8 cellular contexts compared by ENCODE assay signal in genomic region chr19:36488118-36488815, GRCh38. TPM values are rescaled to one million over a fixed set of nuclear protein-coding genes. Genes with fewer than 3 reads are reported as not detected.
DNase-seq lines count a peak whose midpoint lies in the region; ATAC-seq and TF ChIP-seq lines count a peak whose summit lies in the region.

No MANE protein-coding gene starts in this region.

- H3K27ac Mint-ChIP-seq in IgD-negative memory B cell (peak overlapping the region; percentile 97 to 99 (median 98)), chondrocyte (ENCODE audit: unreplicated experiment) (peak overlapping the region; percentile 100)
- peak overlapping the region; percentile 93 to 99 (median 98) for H3K27ac Mint-ChIP-seq in naive thymus-derived CD4-positive, alpha-beta T cell

- peak overlapping the region; percentile 99 for H3K4me3 ChIP-seq in AG10803 (ENCODE audit: low read length)
- peak overlapping the region; percentile 97 for H3K4me3 ChIP-seq in naive thymus-derived CD4-positive, alpha-beta T cell (ENCODE audit: low read length)

- no peaks in the 10 kb centered on the region for H3K27me3 ChIP-seq in naive thymus-derived CD4-positive, alpha-beta T cell (ENCODE audit: control insufficient read depth in 2 of 2, insufficient read depth in 2 of 2, low read length in 2 of 2)

- peak overlapping the region; percentile 90 for H3K27ac ChIP-seq in naive thymus-derived CD4-positive, alpha-beta T cell (ENCODE audit: low read depth, low read length)

- H3K9me3 ChIP-seq in naive thymus-derived CD4-positive, alpha-beta T cell (ENCODE audit: control insufficient read depth in 2 of 3, low read length in 3 of 3), result peaks cover 0 to 9% (median 0%) of the 10 kb centered on the region in 3 experiments

- peaks cover 1% of the 10 kb centered on the region for H3K27me3 Mint-ChIP-seq in IgD-negative memory B cell
- H3K27me3 Mint-ChIP-seq in chondrocyte (ENCODE audit: low read depth), result no peaks in the 10 kb centered on the region
- H3K27me3 Mint-ChIP-seq in naive thymus-derived CD4-positive, alpha-beta T cell, result no peaks in the 10 kb centered on the region

- TF ChIP-seq CTCF in AG10803 (conservative IDR thresholded peaks at IDR 0.05; ENCODE audit: low read length) (no peak), chondrocyte (IDR thresholded peaks at IDR 0.05) (no peak)

- no peak for ATAC-seq in naive thymus-derived CD4-positive, alpha-beta T cell

- H3K4me3 Mint-ChIP-seq in IgD-negative memory B cell, result peak overlapping the region; percentile 97 to 100 (median 98)
- H3K4me3 Mint-ChIP-seq in chondrocyte (ENCODE audit: unreplicated experiment), result peak overlapping the region; percentile 97
- peak overlapping the region; percentile 93 to 99 (median 98) for H3K4me3 Mint-ChIP-seq in naive thymus-derived CD4-positive, alpha-beta T cell

- peaks cover 0 to 5% (median 4%) of the 10 kb centered on the region in 3 donors for H3K9me3 Mint-ChIP-seq in IgD-negative memory B cell
- H3K9me3 Mint-ChIP-seq in chondrocyte (ENCODE audit: low read depth), result peaks cover 8% of the 10 kb centered on the region
- H3K9me3 Mint-ChIP-seq in naive thymus-derived CD4-positive, alpha-beta T cell, result peaks cover 6 to 61% (median 21%) of the 10 kb centered on the region in 11 donors

- H3K36me3 ChIP-seq in naive thymus-derived CD4-positive, alpha-beta T cell (ENCODE audit: control insufficient read depth in 2 of 3, insufficient read depth in 3 of 3, low read length in 3 of 3), result peaks cover 0 to 4% (median 3%) of the 10 kb centered on the region in 3 experiments

- POLR2A ChIA-PET in naive thymus-derived CD4-positive, alpha-beta T cell (lab: Charles Lee), result interaction anchor here (0.5 to 2.7 kb wide), 14 partner anchors 8 to 1416 kb away, joined by 3 to 26 read pairs (median 6); partner anchors contain the start of genes ZFP82, ZNF146, ZNF260 and ZNF345

- intact Hi-C loops in naive thymus-derived CD4-positive, alpha-beta T cell (cut with micrococcal nuclease), result loop anchor here (2.0 to 10.0 kb wide), 4 partner anchors 85 to 1019 kb away; partner anchors contain the start of genes ZNF529 (in 1 of the 2), ZNF568 (in 1 of the 2), ZNF793 (in 1 of the 2) and ZNF829 (in 1 of the 2)

- no peak for DNase-seq in AG10803 (ENCODE audit: low read depth)
- no peak for DNase-seq in chondrocyte (ENCODE audit: low spot score)
- no peak for DNase-seq in naive thymus-derived CD4-positive, alpha-beta T cell
- no peak for DNase-seq in cerebellar nuclear complex (lab: John Stamatoyannopoulos, UW)
- DNase-seq in SW 1271 (lab: John Stamatoyannopoulos, UW), result no peak
- DNase-seq in NCI-H2227 treated with DMSO at 0.1 percent for 48 hours (lab: John Stamatoyannopoulos, UW), result no peak
- DNase-seq in NCI-H2029 (lab: John Stamatoyannopoulos, UW), result no peak

- peaks cover 10% of the 10 kb centered on the region for H3K36me3 Mint-ChIP-seq in IgD-negative memory B cell
- H3K36me3 Mint-ChIP-seq in chondrocyte (ENCODE audit: low read depth), result peaks cover 4% of the 10 kb centered on the region
- peaks cover 9 to 39% (median 30%) of the 10 kb centered on the region in 5 donors for H3K36me3 Mint-ChIP-seq in naive thymus-derived CD4-positive, alpha-beta T cell

- CTCF ChIA-PET in naive thymus-derived CD4-positive, alpha-beta T cell (lab: Charles Lee), result no interaction called here

- H3K4me1 ChIP-seq in naive thymus-derived CD4-positive, alpha-beta T cell (ENCODE audit: control insufficient read depth in 2 of 2, insufficient read depth in 2 of 2, low read length in 2 of 2), result peaks cover 9 to 10% of the 10 kb centered on the region in 2 donors

- H3K4me1 Mint-ChIP-seq in IgD-negative memory B cell (peaks cover 27 to 39% (median 27%) of the 10 kb centered on the region in 3 donors), chondrocyte (ENCODE audit: low read depth) (peaks cover 25% of the 10 kb centered on the region)
- peaks cover 23 to 43% (median 31%) of the 10 kb centered on the region in 7 donors for H3K4me1 Mint-ChIP-seq in naive thymus-derived CD4-positive, alpha-beta T cell

RNA-seq across cellular contexts. Expression of gene ZNF566, which starts 1.1 kb away (rescaled TPM):
- 10.8 TPM for polyA plus RNA-seq in IgD-negative memory B cell
- 12.1 to 14.6 TPM (median 13.8 TPM) in 3 replicates for total RNA-seq in chondrocyte
- total RNA-seq in naive thymus-derived CD4-positive, alpha-beta T cell, result 10 to 100 TPM in 2 of 5 experiments, 1 to 10 TPM in 3; 9.2 to 29.8 (median 9.3) TPM
- 10 to 100 TPM in 1 of 2 donors, 1 to 10 TPM in 1; 9.8 to 29.1 TPM for polyA plus RNA-seq in naive thymus-derived CD4-positive, alpha-beta T cell

RNA-seq across cellular contexts. Expression of gene ZNF260, which starts 39.8 kb away (rescaled TPM):
- 14.7 TPM for polyA plus RNA-seq in IgD-negative memory B cell
- 14.0 to 16.6 TPM (median 15.5 TPM) in 3 replicates for total RNA-seq in chondrocyte
- 10 to 100 TPM in 3 of 5 experiments, 1 to 10 TPM in 2; 2.9 to 13.2 (median 11.3) TPM for total RNA-seq in naive thymus-derived CD4-positive, alpha-beta T cell
- polyA plus RNA-seq in naive thymus-derived CD4-positive, alpha-beta T cell, result 10 to 100 TPM in 1 of 2 donors, 1 to 10 TPM in 1; 6.1 to 15.3 TPM
